ENCODE assay signal across 1 cellular context in genomic region chr1:109931189-109931672, GRCh38.
TF ChIP-seq lines count a peak whose summit lies in the region.

No MANE protein-coding gene starts in this region.

TF ChIP-seq in K562, 482 proteins besides CTCF, POLR2A, EP300 and RAD21 (continued from another document and continues in another):
- TF ChIP-seq ZNF766 (CRISPR knock-in tag; conservative IDR thresholded peaks at IDR 0.05) (peak; percentile 23; the same call in 1 of the 2 replicates), TBP (optimal IDR thresholded peaks at IDR 0.05; ENCODE audit: low read depth, low read length) (peak; percentile 32), ZNF511 (CRISPR knock-in tag; IDR thresholded peaks at IDR 0.05) (no peak), THRAP3 (IDR thresholded peaks at IDR 0.05; ENCODE audit: borderline replicate concordance) (no peak), BRD4 (IDR thresholded peaks at IDR 0.05) (peak; percentile 74; the same call in 1 of the 2 replicates), NR2C1 (IDR thresholded peaks at IDR 0.05) (no peak), NR2C1 (tag; IDR thresholded peaks at IDR 0.05) (peak; percentile 30; the same call in 1 of the 2 replicates), RBFOX2 (IDR thresholded peaks at IDR 0.05; ENCODE audit: low read depth, low read length) (peak; percentile 47; the same call in 1 of the 2 replicates), ZKSCAN1 (IDR thresholded peaks at IDR 0.05; ENCODE audit: low read depth, low read length) (peak; percentile 57; the same call in 1 of the 2 replicates), TRIM25 (IDR thresholded peaks at IDR 0.05; ENCODE audit: borderline replicate concordance) (peak; percentile 100), HNRNPK (IDR thresholded peaks at IDR 0.05; ENCODE audit: low read depth, low read length, poor library complexity, severe bottlenecking) (no peak), RBM39 (optimal IDR thresholded peaks at IDR 0.05; ENCODE audit: low read depth, low read length) (no peak), RCOR1 (IDR thresholded peaks at IDR 0.05; ENCODE audit: borderline replicate concordance in 1 of 2, low read depth in 2 of 2, low read length in 2 of 2) (peak in 1 of 2 experiments; percentile 79; a peak in 2 of 4 replicates), NEUROD1 (IDR thresholded peaks at IDR 0.05; ENCODE audit: borderline replicate concordance, low read depth, low read length, partially characterized antibody) (peak; percentile 82), TCF7 (IDR thresholded peaks at IDR 0.05; ENCODE audit: borderline replicate concordance) (no peak), MCM3 (IDR thresholded peaks at IDR 0.05) (no peak), RB1 (IDR thresholded peaks at IDR 0.05; ENCODE audit: low read depth) (0 out of 2 replicates have a peak, but pooled peaks have one; percentile 19), BMI1 (IDR thresholded peaks at IDR 0.05; ENCODE audit: low read length) (no peak), TEAD1 (CRISPR knock-in tag; IDR thresholded peaks at IDR 0.05) (0 out of 4 replicates have a peak, but pooled peaks of 1 of the 2 experiments have one; percentile 32), POLR2B (IDR thresholded peaks at IDR 0.05; ENCODE audit: low read depth, partially characterized antibody) (peak; percentile 49), LEF1 (IDR thresholded peaks at IDR 0.05) (0 out of 2 replicates have a peak, but pooled peaks have one; percentile 32), ZFX (CRISPR knock-in tag; IDR thresholded peaks at IDR 0.05) (peak; percentile 61), NRF1 (conservative IDR thresholded peaks at IDR 0.05 in 1 of 2, IDR thresholded peaks at IDR 0.05 in 1 of 2) (peak; percentile 44 to 58), ZNF395 (CRISPR knock-in tag; IDR thresholded peaks at IDR 0.05) (peak; percentile 79; the same call in 1 of the 2 replicates), ZNF445 (CRISPR knock-in tag; IDR thresholded peaks at IDR 0.05; ENCODE audit: low read depth) (no peak), SMAD1 (IDR thresholded peaks at IDR 0.05; ENCODE audit: low read depth, low read length, partially characterized antibody) (peak; percentile 10), MTA2 (IDR thresholded peaks at IDR 0.05; ENCODE audit: low read depth) (no peak), JUND (IDR thresholded peaks at IDR 0.05; ENCODE audit: borderline replicate concordance, low read depth, low read length) (0 out of 2 replicates have a peak, but pooled peaks have one; percentile 3), JUND (tag; IDR thresholded peaks at IDR 0.05; ENCODE audit: borderline replicate concordance, low read depth, low read length) (no peak; the same call in 2 of the 3 replicates), KLF16 (IDR thresholded peaks at IDR 0.05) (no peak), XRCC5 (IDR thresholded peaks at IDR 0.05; ENCODE audit: low read depth, low read length) (peak; percentile 23; the same call in 1 of the 2 replicates), CGGBP1 (CRISPR knock-in tag; IDR thresholded peaks at IDR 0.05) (no peak), CBFA2T3 (IDR thresholded peaks at IDR 0.05) (peak; percentile 46), YY1 (IDR thresholded peaks at IDR 0.05; ENCODE audit: borderline replicate concordance in 1 of 3, control insufficient read depth in 1 of 3, extremely low read depth in 1 of 3, insufficient read depth in 3 of 3, insufficient read length in 1 of 3, insufficient replicate concordance in 2 of 3, low read depth in 1 of 3, low read length in 2 of 3) (peak in 2 of 3 experiments; percentile 55 to 67), CBX2 (IDR thresholded peaks at IDR 0.05; ENCODE audit: insufficient read depth, low read length, poor library complexity, severe bottlenecking) (no peak), ZNF57 (CRISPR knock-in tag; IDR thresholded peaks at IDR 0.05) (no peak), SMARCA4 (IDR thresholded peaks at IDR 0.05) (peak; percentile 98), GATAD2A (IDR thresholded peaks at IDR 0.05) (peak; percentile 53; the same call in 1 of the 2 replicates), SMARCE1 (IDR thresholded peaks at IDR 0.05) (peak; percentile 98), NONO (IDR thresholded peaks at IDR 0.05; ENCODE audit: low read depth in 2 of 2, low read length in 1 of 2) (0 out of 4 replicates have a peak, but pooled peaks of 1 of the 2 experiments have one; percentile 11), ZBTB7A (IDR thresholded peaks at IDR 0.05; ENCODE audit: borderline replicate concordance, control insufficient read depth, low read depth, low read length) (0 out of 2 replicates have a peak, but pooled peaks have one; percentile 20), ESRRA (IDR thresholded peaks at IDR 0.05; ENCODE audit: borderline replicate concordance, low read depth) (peak; percentile 17; the same call in 1 of the 2 replicates), MYC (IDR thresholded peaks at IDR 0.05; ENCODE audit: low read depth, low read length) (0 out of 2 replicates have a peak, but pooled peaks have one; percentile 33), MYC (CRISPR knock-in tag; IDR thresholded peaks at IDR 0.05; ENCODE audit: borderline replicate concordance, low read depth) (no peak), SMARCB1 (IDR thresholded peaks at IDR 0.05; ENCODE audit: insufficient read length, low read depth) (peak; percentile 98), ZNF140 (CRISPR knock-in tag; IDR thresholded peaks at IDR 0.05) (0 out of 2 replicates have a peak, but pooled peaks have one; percentile 36), SAP30 (IDR thresholded peaks at IDR 0.05; ENCODE audit: borderline replicate concordance, insufficient read depth, low read depth, low read length, poor library complexity, severe bottlenecking) (no peak), MYNN (IDR thresholded peaks at IDR 0.05) (peak; percentile 72; the same call in 1 of the 2 replicates), MYNN (CRISPR knock-in tag; IDR thresholded peaks at IDR 0.05) (no peak), MAZ (CRISPR knock-in tag; conservative IDR thresholded peaks at IDR 0.05 in 1 of 2, IDR thresholded peaks at IDR 0.05 in 1 of 2) (peak; percentile 35; a peak in 1 of 4 replicates), NR1H2 (CRISPR knock-in tag; IDR thresholded peaks at IDR 0.05) (no peak)
- TF ChIP-seq, protein P1, sequence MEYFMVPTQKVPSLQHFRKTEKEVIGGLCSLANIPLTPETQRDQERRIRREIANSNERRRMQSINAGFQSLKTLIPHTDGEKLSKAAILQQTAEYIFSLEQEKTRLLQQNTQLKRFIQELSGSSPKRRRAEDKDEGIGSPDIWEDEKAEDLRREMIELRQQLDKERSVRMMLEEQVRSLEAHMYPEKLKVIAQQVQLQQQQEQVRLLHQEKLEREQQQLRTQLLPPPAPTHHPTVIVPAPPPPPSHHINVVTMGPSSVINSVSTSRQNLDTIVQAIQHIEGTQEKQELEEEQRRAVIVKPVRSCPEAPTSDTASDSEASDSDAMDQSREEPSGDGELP (CRISPR knock-in tag; IDR thresholded peaks at IDR 0.05; ENCODE audit: borderline replicate concordance): peak; percentile 60; the same call in 1 of the 2 replicates
- TF ChIP-seq, protein P2, sequence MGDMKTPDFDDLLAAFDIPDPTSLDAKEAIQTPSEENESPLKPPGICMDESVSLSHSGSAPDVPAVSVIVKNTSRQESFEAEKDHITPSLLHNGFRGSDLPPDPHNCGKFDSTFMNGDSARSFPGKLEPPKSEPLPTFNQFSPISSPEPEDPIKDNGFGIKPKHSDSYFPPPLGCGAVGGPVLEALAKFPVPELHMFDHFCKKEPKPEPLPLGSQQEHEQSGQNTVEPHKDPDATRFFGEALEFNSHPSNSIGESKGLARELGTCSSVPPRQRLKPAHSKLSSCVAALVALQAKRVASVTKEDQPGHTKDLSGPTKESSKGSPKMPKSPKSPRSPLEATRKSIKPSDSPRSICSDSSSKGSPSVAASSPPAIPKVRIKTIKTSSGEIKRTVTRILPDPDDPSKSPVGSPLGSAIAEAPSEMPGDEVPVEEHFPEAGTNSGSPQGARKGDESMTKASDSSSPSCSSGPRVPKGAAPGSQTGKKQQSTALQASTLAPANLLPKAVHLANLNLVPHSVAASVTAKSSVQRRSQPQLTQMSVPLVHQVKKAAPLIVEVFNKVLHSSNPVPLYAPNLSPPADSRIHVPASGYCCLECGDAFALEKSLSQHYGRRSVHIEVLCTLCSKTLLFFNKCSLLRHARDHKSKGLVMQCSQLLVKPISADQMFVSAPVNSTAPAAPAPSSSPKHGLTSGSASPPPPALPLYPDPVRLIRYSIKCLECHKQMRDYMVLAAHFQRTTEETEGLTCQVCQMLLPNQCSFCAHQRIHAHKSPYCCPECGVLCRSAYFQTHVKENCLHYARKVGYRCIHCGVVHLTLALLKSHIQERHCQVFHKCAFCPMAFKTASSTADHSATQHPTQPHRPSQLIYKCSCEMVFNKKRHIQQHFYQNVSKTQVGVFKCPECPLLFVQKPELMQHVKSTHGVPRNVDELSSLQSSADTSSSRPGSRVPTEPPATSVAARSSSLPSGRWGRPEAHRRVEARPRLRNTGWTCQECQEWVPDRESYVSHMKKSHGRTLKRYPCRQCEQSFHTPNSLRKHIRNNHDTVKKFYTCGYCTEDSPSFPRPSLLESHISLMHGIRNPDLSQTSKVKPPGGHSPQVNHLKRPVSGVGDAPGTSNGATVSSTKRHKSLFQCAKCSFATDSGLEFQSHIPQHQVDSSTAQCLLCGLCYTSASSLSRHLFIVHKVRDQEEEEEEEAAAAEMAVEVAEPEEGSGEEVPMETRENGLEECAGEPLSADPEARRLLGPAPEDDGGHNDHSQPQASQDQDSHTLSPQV (IDR thresholded peaks at IDR 0.05): peak; percentile 87
- TF ChIP-seq, protein P3, sequence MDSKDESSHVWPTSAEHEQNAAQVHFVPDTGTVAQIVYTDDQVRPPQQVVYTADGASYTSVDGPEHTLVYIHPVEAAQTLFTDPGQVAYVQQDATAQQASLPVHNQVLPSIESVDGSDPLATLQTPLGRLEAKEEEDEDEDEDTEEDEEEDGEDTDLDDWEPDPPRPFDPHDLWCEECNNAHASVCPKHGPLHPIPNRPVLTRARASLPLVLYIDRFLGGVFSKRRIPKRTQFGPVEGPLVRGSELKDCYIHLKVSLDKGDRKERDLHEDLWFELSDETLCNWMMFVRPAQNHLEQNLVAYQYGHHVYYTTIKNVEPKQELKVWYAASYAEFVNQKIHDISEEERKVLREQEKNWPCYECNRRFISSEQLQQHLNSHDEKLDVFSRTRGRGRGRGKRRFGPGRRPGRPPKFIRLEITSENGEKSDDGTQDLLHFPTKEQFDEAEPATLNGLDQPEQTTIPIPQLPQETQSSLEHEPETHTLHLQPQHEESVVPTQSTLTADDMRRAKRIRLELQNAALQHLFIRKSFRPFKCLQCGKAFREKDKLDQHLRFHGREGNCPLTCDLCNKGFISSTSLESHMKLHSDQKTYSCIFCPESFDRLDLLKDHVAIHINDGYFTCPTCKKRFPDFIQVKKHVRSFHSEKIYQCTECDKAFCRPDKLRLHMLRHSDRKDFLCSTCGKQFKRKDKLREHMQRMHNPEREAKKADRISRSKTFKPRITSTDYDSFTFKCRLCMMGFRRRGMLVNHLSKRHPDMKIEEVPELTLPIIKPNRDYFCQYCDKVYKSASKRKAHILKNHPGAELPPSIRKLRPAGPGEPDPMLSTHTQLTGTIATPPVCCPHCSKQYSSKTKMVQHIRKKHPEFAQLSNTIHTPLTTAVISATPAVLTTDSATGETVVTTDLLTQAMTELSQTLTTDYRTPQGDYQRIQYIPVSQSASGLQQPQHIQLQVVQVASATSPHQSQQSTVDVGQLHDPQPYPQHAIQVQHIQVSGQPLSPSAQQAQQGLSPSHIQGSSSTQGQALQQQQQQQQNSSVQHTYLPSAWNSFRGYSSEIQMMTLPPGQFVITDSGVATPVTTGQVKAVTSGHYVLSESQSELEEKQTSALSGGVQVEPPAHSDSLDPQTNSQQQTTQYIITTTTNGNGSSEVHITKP (IDR thresholded peaks at IDR 0.05; ENCODE audit: partially characterized antibody): no peak
- TF ChIP-seq, protein P4, sequence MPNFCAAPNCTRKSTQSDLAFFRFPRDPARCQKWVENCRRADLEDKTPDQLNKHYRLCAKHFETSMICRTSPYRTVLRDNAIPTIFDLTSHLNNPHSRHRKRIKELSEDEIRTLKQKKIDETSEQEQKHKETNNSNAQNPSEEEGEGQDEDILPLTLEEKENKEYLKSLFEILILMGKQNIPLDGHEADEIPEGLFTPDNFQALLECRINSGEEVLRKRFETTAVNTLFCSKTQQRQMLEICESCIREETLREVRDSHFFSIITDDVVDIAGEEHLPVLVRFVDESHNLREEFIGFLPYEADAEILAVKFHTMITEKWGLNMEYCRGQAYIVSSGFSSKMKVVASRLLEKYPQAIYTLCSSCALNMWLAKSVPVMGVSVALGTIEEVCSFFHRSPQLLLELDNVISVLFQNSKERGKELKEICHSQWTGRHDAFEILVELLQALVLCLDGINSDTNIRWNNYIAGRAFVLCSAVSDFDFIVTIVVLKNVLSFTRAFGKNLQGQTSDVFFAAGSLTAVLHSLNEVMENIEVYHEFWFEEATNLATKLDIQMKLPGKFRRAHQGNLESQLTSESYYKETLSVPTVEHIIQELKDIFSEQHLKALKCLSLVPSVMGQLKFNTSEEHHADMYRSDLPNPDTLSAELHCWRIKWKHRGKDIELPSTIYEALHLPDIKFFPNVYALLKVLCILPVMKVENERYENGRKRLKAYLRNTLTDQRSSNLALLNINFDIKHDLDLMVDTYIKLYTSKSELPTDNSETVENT (CRISPR knock-in tag; IDR thresholded peaks at IDR 0.05): 0 out of 2 replicates have a peak, but pooled peaks have one; percentile 34
